ENCODE assay signal across 23 cellular contexts in genomic region chr16:68105611-68106010, GRCh38. TPM values are rescaled to one million over a fixed set of nuclear protein-coding genes. Genes with fewer than 3 reads are reported as not detected.
DNase-seq lines count a peak whose midpoint lies in the region; ATAC-seq and TF ChIP-seq lines count a peak whose summit lies in the region.
"Had no signal": no experiment of that assay in that cellular context is flagged by ENCODE, and none has a peak within 500 bp of the region (broad histone marks: within the 10 kb centered on the region; RNA-seq: fewer than 3 reads in every experiment).

No MANE protein-coding gene starts in this region.

- peaks cover 62% of the 10 kb centered on the region for H3K36me3 Mint-ChIP-seq in activated T-cell treated with anti-CD3 and anti-CD28 coated beads, Interleukin-2, amount 50 U/mL, for 24 hours (ENCODE audit: low read depth)
- H3K36me3 Mint-ChIP-seq in activated T-cell treated with anti-CD3 and anti-CD28 coated beads, Interleukin-2, amount 50 U/mL, for 4 hours (ENCODE audit: insufficient read depth) = peaks cover 23% of the 10 kb centered on the region
- peaks cover 49% of the 10 kb centered on the region for H3K36me3 Mint-ChIP-seq in activated naive CD8-positive, alpha-beta T cell treated with anti-CD3 and anti-CD28 coated beads, Interleukin-2, amount 50 U/mL, for 24 hours (ENCODE audit: low read depth)
- peaks cover 3% of the 10 kb centered on the region for H3K36me3 Mint-ChIP-seq in natural killer cell

- no peak for ATAC-seq in activated T-cell treated with anti-CD3 and anti-CD28 coated beads, Interleukin-2, amount 50 U/mL, for 4 hours
- ATAC-seq in activated naive CD8-positive, alpha-beta T cell treated with anti-CD3 and anti-CD28 coated beads, Interleukin-2, amount 50 U/mL, for 24 hours = no peak
- ATAC-seq in natural killer cell (no peak), GM18511 (IDR thresholded peaks at IDR 0.05; ENCODE audit: unreplicated experiment) (no peak)
- ATAC-seq: gastroesophageal sphincter; left cardiac atrium; stimulated activated naive B cell treated with anti-CD40 and anti-IgM and Interleukin-4, amounts not matched to agents 10 μg/mL and 1 μg/mL and 100 μg/mL, for 72 hours had no signal

- no peak overlapping the region for H3K27ac ChIP-seq in substantia nigra (ENCODE audit: low read depth, low read length, poor library complexity, severe bottlenecking)
- H3K27ac ChIP-seq: breast epithelium, gastroesophageal sphincter, hepatocyte, PC-9, SK-N-MC, uterus had no signal

- intact Hi-C loops in natural killer cell (cut with micrococcal nuclease) = no loop called here

- DNase-seq in activated T-cell treated with anti-CD3 and anti-CD28 coated beads, Interleukin-2, amount 50 U/mL, for 24 hours = no peak
- no peak for DNase-seq in activated T-cell treated with anti-CD3 and anti-CD28 coated beads, Interleukin-2, amount 50 U/mL, for 4 hours
- DNase-seq in ELR (ENCODE audit: low read depth) (peak; percentile 14), natural killer cell (no peak), substantia nigra (lab: John Stamatoyannopoulos, UW) (no peak), NCI-H1092 treated with DMSO at 0.1 percent for 48 hours (lab: John Stamatoyannopoulos, UW) (no peak)
- no peak for DNase-seq in activated naive CD8-positive, alpha-beta T cell treated with anti-CD3 and anti-CD28 coated beads, Interleukin-2, amount 50 U/mL, for 24 hours
- DNase-seq: activated CD4-positive, alpha-beta T cell treated with anti-CD3 and anti-CD28 coated beads for 1 hour; activated T-cell treated with anti-CD3 and anti-CD28 coated beads for 4 hours; DMS153; left cardiac atrium; NCI-H146; NCI-H226; NCI-H69; PC-9; stimulated activated naive B cell treated with anti-CD40 and anti-IgM and Interleukin-4, amounts not matched to agents 10 μg/mL and 1 μg/mL and 100 μg/mL, for 72 hours; uterus had no signal

- peaks cover 26% of the 10 kb centered on the region for H3K9me3 Mint-ChIP-seq in activated T-cell treated with anti-CD3 and anti-CD28 coated beads, Interleukin-2, amount 50 U/mL, for 24 hours
- H3K9me3 Mint-ChIP-seq in activated T-cell treated with anti-CD3 and anti-CD28 coated beads, Interleukin-2, amount 50 U/mL, for 4 hours = peaks cover 16% of the 10 kb centered on the region
- H3K9me3 Mint-ChIP-seq in activated naive CD8-positive, alpha-beta T cell treated with anti-CD3 and anti-CD28 coated beads, Interleukin-2, amount 50 U/mL, for 24 hours = peaks cover 32% of the 10 kb centered on the region
- H3K9me3 Mint-ChIP-seq in natural killer cell = peaks cover 2% of the 10 kb centered on the region in 2 donors

- H3K27me3 Mint-ChIP-seq in activated T-cell treated with anti-CD3 and anti-CD28 coated beads, Interleukin-2, amount 50 U/mL, for 24 hours = no peaks in the 10 kb centered on the region
- no peaks in the 10 kb centered on the region for H3K27me3 Mint-ChIP-seq in activated T-cell treated with anti-CD3 and anti-CD28 coated beads, Interleukin-2, amount 50 U/mL, for 4 hours (ENCODE audit: low read depth)
- H3K27me3 Mint-ChIP-seq in activated naive CD8-positive, alpha-beta T cell treated with anti-CD3 and anti-CD28 coated beads, Interleukin-2, amount 50 U/mL, for 24 hours = no peaks in the 10 kb centered on the region
- no peaks in the 10 kb centered on the region for H3K27me3 Mint-ChIP-seq in natural killer cell (ENCODE audit: low read depth in 2 of 2)
- H3K27me3 Mint-ChIP-seq: IgD-negative memory B cell; stimulated activated naive B cell treated with anti-CD40 and anti-IgM and Interleukin-4, amounts not matched to agents 10 μg/mL and 1 μg/mL and 100 μg/mL, for 72 hours had no signal

- no peak overlapping the region for H3K4me3 Mint-ChIP-seq in activated T-cell treated with anti-CD3 and anti-CD28 coated beads, Interleukin-2, amount 50 U/mL, for 24 hours
- no peak overlapping the region for H3K4me3 Mint-ChIP-seq in activated T-cell treated with anti-CD3 and anti-CD28 coated beads, Interleukin-2, amount 50 U/mL, for 4 hours
- H3K4me3 Mint-ChIP-seq in activated naive CD8-positive, alpha-beta T cell treated with anti-CD3 and anti-CD28 coated beads, Interleukin-2, amount 50 U/mL, for 24 hours = no peak overlapping the region
- peak overlapping the region; percentile 69 for H3K4me3 Mint-ChIP-seq in natural killer cell
- H3K4me3 Mint-ChIP-seq: stimulated activated naive B cell treated with anti-CD40 and anti-IgM and Interleukin-4, amounts not matched to agents 10 μg/mL and 1 μg/mL and 100 μg/mL, for 72 hours had no signal

- peak overlapping the region; percentile 42 for H3K27ac Mint-ChIP-seq in activated T-cell treated with anti-CD3 and anti-CD28 coated beads, Interleukin-2, amount 50 U/mL, for 24 hours
- H3K27ac Mint-ChIP-seq in activated naive CD8-positive, alpha-beta T cell treated with anti-CD3 and anti-CD28 coated beads, Interleukin-2, amount 50 U/mL, for 24 hours = peak overlapping the region; percentile 11
- peak overlapping the region; percentile 80 to 81 for H3K27ac Mint-ChIP-seq in natural killer cell

- peaks cover 72% of the 10 kb centered on the region for H3K4me1 Mint-ChIP-seq in activated T-cell treated with anti-CD3 and anti-CD28 coated beads, Interleukin-2, amount 50 U/mL, for 24 hours (ENCODE audit: low read depth)
- peaks cover 84% of the 10 kb centered on the region for H3K4me1 Mint-ChIP-seq in activated T-cell treated with anti-CD3 and anti-CD28 coated beads, Interleukin-2, amount 50 U/mL, for 4 hours (ENCODE audit: low read depth)
- H3K4me1 Mint-ChIP-seq in activated naive CD8-positive, alpha-beta T cell treated with anti-CD3 and anti-CD28 coated beads, Interleukin-2, amount 50 U/mL, for 24 hours = peaks cover 81% of the 10 kb centered on the region
- H3K4me1 Mint-ChIP-seq in natural killer cell = peaks cover 88 to 97% of the 10 kb centered on the region in 2 donors

- no peak for TF ChIP-seq CTCF in natural killer cell (IDR thresholded peaks at IDR 0.05)

RNA-seq across cellular contexts. Expression of gene NFATC3, which starts 20.4 kb away (rescaled TPM):
- 10 to 100 TPM; 64.8 to 72.3 (median 65.3) TPM for total RNA-seq in activated T-cell treated with anti-CD3 and anti-CD28 coated beads, Interleukin-2, amount 50 U/mL, for 4 hours
- 100 to 1,000 TPM; 241 to 282 (median 263) TPM for total RNA-seq in natural killer cell

Comparison
In these comparisons a context has a peak if more than half of its experiments do, and no peak if none do; other contexts are left out.
1. H3K27ac Mint-ChIP-seq: peak in every context shown above with its lines; median percentile 80 in natural killer cell; 42 in activated T-cell treated with anti-CD3 and anti-CD28 coated beads, Interleukin-2, amount 50 U/mL, for 24 hours; 11 in activated naive CD8-positive, alpha-beta T cell treated with anti-CD3 and anti-CD28 coated beads, Interleukin-2, amount 50 U/mL, for 24 hours.